ENCODE assay signal across 1 cellular context in genomic region chrX:47321386-47321785, GRCh38.
TF ChIP-seq lines count a peak whose summit lies in the region.

No MANE protein-coding gene starts in this region.

TF ChIP-seq in K562, 482 proteins besides CTCF, POLR2A, EP300 and RAD21 (continued from another document):
- TF ChIP-seq CLOCK (CRISPR knock-in tag; IDR thresholded peaks at IDR 0.05; ENCODE audit: borderline replicate concordance) (no peak), ZNF449 (CRISPR knock-in tag; IDR thresholded peaks at IDR 0.05) (no peak), EGR1 (conservative IDR thresholded peaks at IDR 0.05) (peak; percentile 21; the same call in 1 of the 2 replicates), TAF9B (IDR thresholded peaks at IDR 0.05; ENCODE audit: partially characterized antibody) (no peak), ZC3H8 (IDR thresholded peaks at IDR 0.05) (no peak), SOX6 (IDR thresholded peaks at IDR 0.05) (no peak), ZEB2 (IDR thresholded peaks at IDR 0.05) (no peak), SIX5 (IDR thresholded peaks at IDR 0.05; ENCODE audit: borderline replicate concordance in 1 of 2, insufficient read depth in 1 of 2, low read depth in 1 of 2, low read length in 2 of 2) (peak in 1 of 2 experiments; percentile 26; a peak in 1 of 4 replicates), TCF7L2 (IDR thresholded peaks at IDR 0.05; ENCODE audit: low read depth, low read length) (peak; percentile 80), STAT5A (IDR thresholded peaks at IDR 0.05; ENCODE audit: borderline replicate concordance, low read length) (no peak), NCOR1 (IDR thresholded peaks at IDR 0.05) (no peak), POLR2G (IDR thresholded peaks at IDR 0.05; ENCODE audit: low read depth, low read length) (no peak), GATAD2A (IDR thresholded peaks at IDR 0.05) (no peak), ELK3 (CRISPR knock-in tag; IDR thresholded peaks at IDR 0.05) (no peak), DLX4 (CRISPR knock-in tag; IDR thresholded peaks at IDR 0.05) (no peak), MAFG (tag; conservative IDR thresholded peaks at IDR 0.05) (no peak), MCM5 (IDR thresholded peaks at IDR 0.05; ENCODE audit: low read depth) (no peak), SREBF2 (CRISPR knock-in tag; IDR thresholded peaks at IDR 0.05) (no peak), ZBED1 (IDR thresholded peaks at IDR 0.05) (no peak), CREB3L1 (IDR thresholded peaks at IDR 0.05; ENCODE audit: borderline replicate concordance, low read depth) (no peak), HNRNPLL (IDR thresholded peaks at IDR 0.05; ENCODE audit: low read depth, low read length, poor library complexity, severe bottlenecking) (no peak), CAMTA2 (CRISPR knock-in tag; conservative IDR thresholded peaks at IDR 0.05) (no peak), HCFC1 (IDR thresholded peaks at IDR 0.05; ENCODE audit: low read depth, low read length) (peak; percentile 68), YY1 (IDR thresholded peaks at IDR 0.05; ENCODE audit: borderline replicate concordance in 1 of 3, control insufficient read depth in 1 of 3, extremely low read depth in 1 of 3, insufficient read depth in 3 of 3, insufficient read length in 1 of 3, insufficient replicate concordance in 2 of 3, low read depth in 1 of 3, low read length in 2 of 3) (peak; percentile 85 to 99 (median 95)), PHF21A (IDR thresholded peaks at IDR 0.05; ENCODE audit: borderline replicate concordance, low read depth) (no peak), CBX8 (IDR thresholded peaks at IDR 0.05; ENCODE audit: borderline replicate concordance, extremely low read depth, low read depth, low read length, poor library complexity, severe bottlenecking) (no peak)
